ENCODE assay signal across 20 cellular contexts in the genomic region with DNA sequence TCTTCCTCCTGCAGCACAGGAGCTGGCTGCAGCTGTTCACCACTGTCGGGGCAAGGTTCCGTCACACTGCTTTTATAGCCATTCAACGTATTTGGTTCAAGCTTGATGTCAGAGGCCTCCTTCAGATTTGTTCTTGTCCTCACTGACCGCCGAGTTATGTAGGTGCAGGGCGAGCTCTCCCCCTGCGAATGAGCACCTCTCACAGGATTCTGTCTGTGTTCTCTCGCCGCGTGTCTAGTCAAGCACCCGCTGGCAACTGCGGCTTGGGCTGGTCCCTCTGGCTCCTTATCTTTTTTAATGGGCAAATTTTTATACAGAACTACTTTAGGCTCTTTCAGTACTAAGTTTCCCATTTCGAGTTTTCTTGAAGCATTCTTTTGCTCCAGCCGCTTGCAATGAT. TPM values are rescaled to one million over a fixed set of nuclear protein-coding genes. Genes with fewer than 3 reads are reported as not detected.
DNase-seq lines count a peak whose midpoint lies in the region; ATAC-seq and TF ChIP-seq lines count a peak whose summit lies in the region.
"Had no signal": no experiment of that assay in that cellular context is flagged by ENCODE, and none has a peak within 500 bp of the region (broad histone marks: within the 10 kb centered on the region; RNA-seq: fewer than 3 reads in every experiment).

No MANE protein-coding gene starts in this region.

- DNase-seq in neural crest cell (ENCODE audit: low read depth, low spot score): no peak
- DNase-seq in thyroid gland: no peak
- DNase-seq in hypothalamus (lab: John Stamatoyannopoulos, UW): no peak
- DNase-seq in middle frontal gyrus (ENCODE audit: extremely low spot score, low spot score): no peak
- DNase-seq in activated CD4-positive, CD25-positive, alpha-beta regulatory T cell (lab: John Stamatoyannopoulos, UW): no peak
- DNase-seq: ACHN; BE2C; C1 segment of cervical spinal cord; Caco-2; CD4-positive, CD25-positive, alpha-beta regulatory T cell; CD8-positive, alpha-beta memory T cell; GM23248; HFFc6 had no signal

- H3K27me3 ChIP-seq in HUES48 (ENCODE audit: control insufficient read depth, insufficient read depth, low read length): no peaks in the 10 kb centered on the region
- no peaks in the 10 kb centered on the region for H3K27me3 ChIP-seq in thyroid gland
- H3K27me3 ChIP-seq: BE2C had no signal

- H3K36me3 ChIP-seq in HUES48 (ENCODE audit: control insufficient read depth, insufficient read depth, low read length) (peaks cover 19% of the 10 kb centered on the region), thyroid gland (peaks cover 0 to 5% of the 10 kb centered on the region in 2 donors)

- H3K4me1 Mint-ChIP-seq in brain: peaks cover 34% of the 10 kb centered on the region
- H3K4me1 Mint-ChIP-seq in neural crest cell: peaks cover 22% of the 10 kb centered on the region
- H3K4me1 Mint-ChIP-seq in activated T-helper 17 cell treated with anti-CD3 and anti-CD28 coated beads, Interleukin-2, amount 50 U/mL, for 72 hours: no peaks in the 10 kb centered on the region
- H3K4me1 Mint-ChIP-seq: CD4-positive, CD25-positive, alpha-beta regulatory T cell; IgD-negative memory B cell had no signal

- TF ChIP-seq POLR2A in thyroid gland (IDR thresholded peaks at IDR 0.05): no peak

- H3K4me3 ChIP-seq in HUES48 (ENCODE audit: low read depth, low read length) (no peak overlapping the region), thyroid gland (replicated peaks in 1 of 3) (no peak overlapping the region)
- H3K4me3 ChIP-seq: GM23248 had no signal

- ATAC-seq in activated T-helper 17 cell treated with anti-CD3 and anti-CD28 coated beads, Interleukin-2, amount 50 U/mL, for 72 hours (replicated peaks): no peak
- ATAC-seq: HCT116, HepG2 had no signal

- no peak overlapping the region for H3K9ac ChIP-seq in HUES48 (ENCODE audit: low read depth, low read length)
- H3K9ac ChIP-seq: GM23248 had no signal

- H3K4me1 ChIP-seq in HUES48 (ENCODE audit: control insufficient read depth, insufficient read depth, low read length) (no peaks in the 10 kb centered on the region), thyroid gland (peaks cover 21 to 30% of the 10 kb centered on the region in 2 donors)
- H3K4me1 ChIP-seq: BE2C, Caco-2 had no signal

- no peak for TF ChIP-seq CTCF in brain (conservative IDR thresholded peaks at IDR 0.05)
- TF ChIP-seq CTCF in neural crest cell (conservative IDR thresholded peaks at IDR 0.05): no peak
- TF ChIP-seq CTCF in thyroid gland (IDR thresholded peaks at IDR 0.05): no peak

- H3K9me3 ChIP-seq in HUES48 (ENCODE audit: control insufficient read depth, insufficient read depth, low read length): no peaks in the 10 kb centered on the region
- no peaks in the 10 kb centered on the region for H3K9me3 ChIP-seq in thyroid gland
- H3K9me3 ChIP-seq: BE2C, Caco-2 had no signal

- no peaks in the 10 kb centered on the region for H3K27me3 Mint-ChIP-seq in brain
- H3K27me3 Mint-ChIP-seq in neural crest cell (ENCODE audit: low read depth): no peaks in the 10 kb centered on the region
- no peaks in the 10 kb centered on the region for H3K27me3 Mint-ChIP-seq in activated T-helper 17 cell treated with anti-CD3 and anti-CD28 coated beads, Interleukin-2, amount 50 U/mL, for 72 hours
- H3K27me3 Mint-ChIP-seq: CD4-positive, CD25-positive, alpha-beta regulatory T cell; CD8-positive, alpha-beta memory T cell; IgD-negative memory B cell had no signal

- H3K9me3 Mint-ChIP-seq in brain (no peaks in the 10 kb centered on the region), neural crest cell (no peaks in the 10 kb centered on the region)
- no peaks in the 10 kb centered on the region for H3K9me3 Mint-ChIP-seq in activated T-helper 17 cell treated with anti-CD3 and anti-CD28 coated beads, Interleukin-2, amount 50 U/mL, for 72 hours
- H3K9me3 Mint-ChIP-seq: CD4-positive, CD25-positive, alpha-beta regulatory T cell; CD8-positive, alpha-beta memory T cell; HFFc6; IgD-negative memory B cell had no signal

- H3K36me3 Mint-ChIP-seq in brain: peaks cover 48% of the 10 kb centered on the region
- peaks cover 31% of the 10 kb centered on the region for H3K36me3 Mint-ChIP-seq in neural crest cell (ENCODE audit: low read depth)
- peaks cover 22% of the 10 kb centered on the region for H3K36me3 Mint-ChIP-seq in activated T-helper 17 cell treated with anti-CD3 and anti-CD28 coated beads, Interleukin-2, amount 50 U/mL, for 72 hours (ENCODE audit: low read depth)

- peak overlapping the region in 3 of 5 experiments; percentile 83 to 93 (median 84) for H3K27ac Mint-ChIP-seq in brain
- peak overlapping the region; percentile 68 for H3K27ac Mint-ChIP-seq in neural crest cell (ENCODE audit: unreplicated experiment)
- H3K27ac Mint-ChIP-seq in activated T-helper 17 cell treated with anti-CD3 and anti-CD28 coated beads, Interleukin-2, amount 50 U/mL, for 72 hours: no peak overlapping the region
- H3K27ac Mint-ChIP-seq: HFFc6 had no signal

- 95 to 96% methylated on average over 14 of the region's 14 CpGs for WGBS in thyroid gland, 2 donors

- H3K4me3 Mint-ChIP-seq in brain (peak overlapping the region in 1 of 5 experiments; percentile 35), neural crest cell (no peak overlapping the region)
- H3K4me3 Mint-ChIP-seq in activated T-helper 17 cell treated with anti-CD3 and anti-CD28 coated beads, Interleukin-2, amount 50 U/mL, for 72 hours: no peak overlapping the region
- H3K4me3 Mint-ChIP-seq: CD4-positive, CD25-positive, alpha-beta regulatory T cell; CD8-positive, alpha-beta memory T cell; HFFc6; IgD-negative memory B cell had no signal

- intact Hi-C loops in thyroid gland (cut with DNase I): no loop called here

- H3K27ac ChIP-seq in HUES48 (ENCODE audit: low read depth, low read length): peak overlapping the region; percentile 8
- H3K27ac ChIP-seq in thyroid gland: peak overlapping the region in 2 of 3 donors; percentile 88 to 90
- H3K27ac ChIP-seq: GM23248, HL-60 had no signal

RNA-seq across cellular contexts. Expression of gene CHKA, which starts 37.4 kb away (rescaled TPM):
- 39.0 TPM for polyA plus RNA-seq in brain (ENCODE audit: insufficient read depth, low read depth, low replicate concordance)
- total RNA-seq in neural crest cell (44.2 and 46.4 TPM in 2 replicates), thyroid gland (100 to 1,000 TPM in 1 of 4 donors, 10 to 100 TPM in 3; 86.8 to 106 (median 93.1) TPM)
- total RNA-seq in activated T-helper 17 cell treated with anti-CD3 and anti-CD28 coated beads, Interleukin-2, amount 50 U/mL, for 72 hours: 10 to 100 TPM in 1 of 2 donors, 1 to 10 TPM in 1; 7.4 to 10.1 TPM

RNA-seq across cellular contexts. Expression of gene KMT5B, which starts 54.5 kb away (rescaled TPM):
- 20.2 TPM for polyA plus RNA-seq in brain (ENCODE audit: insufficient read depth, low read depth, low replicate concordance)
- total RNA-seq in neural crest cell (42.7 and 43.7 TPM in 2 replicates), thyroid gland (10 to 100 TPM; 57.4 to 84.2 (median 67.4) TPM)
- total RNA-seq in activated T-helper 17 cell treated with anti-CD3 and anti-CD28 coated beads, Interleukin-2, amount 50 U/mL, for 72 hours: 10 to 100 TPM; 20.1 to 30.0 TPM
